In the genomic region with DNA sequence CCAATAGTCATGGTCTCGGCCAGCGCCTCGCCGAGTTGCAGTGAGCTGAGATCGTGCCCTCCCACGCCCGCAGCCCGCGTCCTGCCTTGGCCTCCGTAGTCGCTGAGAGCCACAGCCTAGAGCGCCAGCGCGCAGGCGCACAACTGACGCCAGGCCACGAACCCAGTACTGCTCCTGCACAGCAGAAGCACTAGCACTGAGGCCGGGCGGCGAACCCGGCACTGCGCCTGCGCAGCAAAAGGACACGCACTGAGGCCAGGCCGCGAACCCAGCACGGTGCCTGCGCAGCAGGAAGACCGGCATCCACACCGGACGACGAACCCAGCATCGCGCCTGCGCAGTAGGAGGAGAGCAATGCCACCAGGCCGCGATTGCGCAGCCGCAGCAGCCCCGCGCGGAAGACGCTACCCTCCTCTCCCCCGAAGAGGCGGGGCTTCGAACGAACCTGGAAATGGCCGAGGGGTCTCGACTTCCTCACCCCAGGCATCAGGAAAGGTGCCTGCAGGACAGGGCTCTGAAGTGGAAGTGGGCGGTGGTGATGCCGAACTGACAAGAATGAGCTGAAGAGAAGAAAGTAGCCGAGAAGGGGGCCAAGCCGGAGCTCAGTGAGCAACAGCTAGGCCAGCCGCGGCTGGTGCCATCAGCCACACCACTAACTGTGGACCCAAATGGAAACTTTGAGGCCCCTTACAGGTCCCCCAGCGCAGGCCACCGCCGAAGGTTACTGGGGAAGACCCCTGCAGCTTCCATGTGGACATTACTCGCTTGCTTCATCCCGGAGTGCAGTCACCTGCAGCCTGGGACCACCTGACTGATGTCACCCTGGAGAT, we compare ENCODE assay signal across 14 cellular contexts. TPM values are rescaled to one million over a fixed set of nuclear protein-coding genes. Genes with fewer than 3 reads are reported as not detected.
DNase-seq lines count a peak whose midpoint lies in the region; ATAC-seq, FAIRE-seq and TF ChIP-seq lines count a peak whose summit lies in the region.
"Had no signal": no experiment of that assay in that cellular context is flagged by ENCODE, and none has a peak within 500 bp of the region (broad histone marks: within the 10 kb centered on the region; RNA-seq: fewer than 3 reads in every experiment).

No MANE protein-coding gene starts in this region.

- no peak for TF ChIP-seq EP300 in HepG2 (IDR thresholded peaks at IDR 0.05; ENCODE audit: low read depth in 2 of 2, low read length in 2 of 2)
- TF ChIP-seq EP300 in HepG2 (CRISPR knock-in tag; IDR thresholded peaks at IDR 0.05; ENCODE audit: borderline replicate concordance) = no peak
- no peak for TF ChIP-seq EP300 in SK-N-SH (IDR thresholded peaks at IDR 0.05; ENCODE audit: borderline replicate concordance in 1 of 2, low read depth in 1 of 2, low read length in 1 of 2)

- H3K9me2 ChIP-seq in SK-N-SH = no peaks in the 10 kb centered on the region

- no TSS peak for BruUV-seq in HepG2 (replicated peaks; lab: Mats Ljungman, UMichigan)

- CTCF ChIA-PET in activated CD4-positive, alpha-beta T cell treated with anti-CD3 and anti-CD28 coated beads for 36 hours (lab: Charles Lee) = interaction anchor here (1.0 kb wide), 1 partner anchor 25 kb away, joined by 3 read pairs; no protein-coding TSS in a partner anchor
- CTCF ChIA-PET in HepG2 (lab: Yijun Ruan, JAX; ENCODE audit: low intra/inter-chr PET ratio, low total read pairs) = no interaction called here
- CTCF ChIA-PET in SK-N-SH (lab: Yijun Ruan, JAX) = no interaction called here

- H3K4me1 Mint-ChIP-seq in activated CD4-positive, alpha-beta T cell treated with anti-CD3 and anti-CD28 coated beads for 36 hours = peaks cover 2% of the 10 kb centered on the region
- H3K4me1 Mint-ChIP-seq in stimulated activated naive CD8-positive, alpha-beta T cell treated with anti-CD3 and anti-CD28 coated beads, Interleukin-15, Interleukin-2, amounts not matched to agents 100 ng/mL and 50 ng/mL, for 24 hours (ENCODE audit: low read depth) = no peaks in the 10 kb centered on the region
- H3K4me1 Mint-ChIP-seq: memory B cell had no signal

- ATAC-seq in activated CD4-positive, alpha-beta T cell treated with anti-CD3 and anti-CD28 coated beads for 36 hours = peak; percentile 95
- ATAC-seq in HepG2 = no peak

- H3K4me3 ChIP-seq in HepG2 (replicated peaks in 1 of 3; ENCODE audit: insufficient read depth in 1 of 3, low read depth in 2 of 3, low read length in 3 of 3) (no peak overlapping the region), SK-N-SH (ENCODE audit: low read depth in 2 of 2, low read length in 1 of 2) (no peak overlapping the region)

- H3K27ac ChIP-seq in HepG2 (ENCODE audit: extremely low read length, insufficient read depth, low read length) (no peak overlapping the region), SK-N-SH (ENCODE audit: low read depth in 2 of 2, low read length in 1 of 2) (no peak overlapping the region)

- TF ChIP-seq POLR2A in HepG2 (IDR thresholded peaks at IDR 0.05; ENCODE audit: insufficient read depth in 1 of 2, low read depth in 2 of 2, low read length in 2 of 2) = no peak

- H3K9me3 ChIP-seq in HepG2 (ENCODE audit: low read length) = no peaks in the 10 kb centered on the region
- no peaks in the 10 kb centered on the region for H3K9me3 ChIP-seq in SK-N-SH

- H3K36me3 ChIP-seq in HepG2 (replicated peaks in 1 of 2; ENCODE audit: control insufficient read depth in 1 of 2, insufficient read depth in 2 of 2, low read length in 2 of 2) = peaks cover 2 to 22% of the 10 kb centered on the region in 2 experiments; a peak in 4 of 5 replicates
- H3K36me3 ChIP-seq in SK-N-SH (replicated peaks in 1 of 2; ENCODE audit: control insufficient read depth in 1 of 2, insufficient read depth in 2 of 2, low read length in 1 of 2) = no peaks in the 10 kb centered on the region

- TF ChIP-seq CTCF in HepG2 (CRISPR knock-in tag; IDR thresholded peaks at IDR 0.05) (no peak), SK-N-SH (IDR thresholded peaks at IDR 0.05) (no peak)

- H3K36me3 Mint-ChIP-seq in activated CD4-positive, alpha-beta T cell treated with anti-CD3 and anti-CD28 coated beads for 36 hours (ENCODE audit: low read depth) = no peaks in the 10 kb centered on the region
- no peaks in the 10 kb centered on the region for H3K36me3 Mint-ChIP-seq in stimulated activated naive CD8-positive, alpha-beta T cell treated with anti-CD3 and anti-CD28 coated beads, Interleukin-15, Interleukin-2, amounts not matched to agents 100 ng/mL and 50 ng/mL, for 24 hours (ENCODE audit: low read depth)
- H3K36me3 Mint-ChIP-seq: memory B cell had no signal

- TF ChIP-seq RAD21 in HepG2 (CRISPR knock-in tag; IDR thresholded peaks at IDR 0.05) (no peak), SK-N-SH (IDR thresholded peaks at IDR 0.05; ENCODE audit: low read length) (no peak)

- H3K27me3 ChIP-seq in HepG2 (ENCODE audit: control insufficient read depth in 1 of 2, insufficient read depth in 2 of 2, low read length in 2 of 2) (no peaks in the 10 kb centered on the region), SK-N-SH (ENCODE audit: insufficient read depth) (no peaks in the 10 kb centered on the region)

- in situ Hi-C loops in HepG2 (cut with HindIII; ENCODE audit: extremely low pct_ligation_motif_present, low pct_unique_long_range_greater_than_20kb) = no loop called here

- 97% methylated on average over 41 of the region's 60 CpGs for WGBS in HepG2 (ENCODE audit: low lambda C conversion rate)
- WGBS in SK-N-SH (ENCODE audit: low lambda C conversion rate) = 94% methylated on average over 40 of the region's 60 CpGs

- peaks cover 4% of the 10 kb centered on the region for H3K9me3 Mint-ChIP-seq in activated CD4-positive, alpha-beta T cell treated with anti-CD3 and anti-CD28 coated beads for 36 hours (ENCODE audit: low read depth)
- H3K9me3 Mint-ChIP-seq in stimulated activated naive CD8-positive, alpha-beta T cell treated with anti-CD3 and anti-CD28 coated beads, Interleukin-15, Interleukin-2, amounts not matched to agents 100 ng/mL and 50 ng/mL, for 24 hours = no peaks in the 10 kb centered on the region
- H3K9me3 Mint-ChIP-seq: memory B cell had no signal

- peak overlapping the region; percentile 29 for H3K4me3 Mint-ChIP-seq in activated CD4-positive, alpha-beta T cell treated with anti-CD3 and anti-CD28 coated beads for 36 hours
- H3K4me3 Mint-ChIP-seq in stimulated activated naive CD8-positive, alpha-beta T cell treated with anti-CD3 and anti-CD28 coated beads, Interleukin-15, Interleukin-2, amounts not matched to agents 100 ng/mL and 50 ng/mL, for 24 hours = peak overlapping the region; percentile 50
- H3K4me3 Mint-ChIP-seq: memory B cell had no signal

- H3F3A ChIP-seq in SK-N-SH (replicated peaks; ENCODE audit: insufficient read depth) = no peaks in the 10 kb centered on the region

- intact Hi-C loops in activated CD4-positive, alpha-beta T cell treated with anti-CD3 and anti-CD28 coated beads for 36 hours (cut with DNase I, micrococcal nuclease) = no loop called here
- intact Hi-C loops in HepG2 (cut with micrococcal nuclease; ENCODE audit: unreplicated experiment) = no loop called here

- H3K9ac ChIP-seq in HepG2 (ENCODE audit: insufficient read depth, low read depth, low read length) (no peak overlapping the region), SK-N-SH (no peak overlapping the region)

- H3K4me1 ChIP-seq in HepG2 (ENCODE audit: insufficient read depth, low read length) (peaks cover 21% of the 10 kb centered on the region; the same call in 1 of the 2 replicates), SK-N-SH (ENCODE audit: control insufficient read depth in 1 of 2, insufficient read depth in 2 of 2, low read depth in 1 of 2, low read length in 1 of 2) (no peaks in the 10 kb centered on the region)

- DNase-seq in activated CD4-positive, alpha-beta T cell treated with anti-CD3 and anti-CD28 coated beads for 36 hours = peak; percentile 77
- no peak for DNase-seq in activated CD4-positive, alpha-beta T cell treated with anti-CD3 and anti-CD28 coated beads, Interleukin-2, amount 50 U/mL, for 1 hour
- DNase-seq in ecto neural progenitor cell (ENCODE audit: low spot score) = peak; percentile 40
- DNase-seq in HepG2 (ENCODE audit: low spot score) = no peak
- DNase-seq in SK-N-SH = no peak
- DNase-seq in H4 (ENCODE audit: low spot score) = no peak
- DNase-seq in NOMO-1 treated with dmso at 0.1 percent for 144 hours (lab: John Stamatoyannopoulos, UW; ENCODE audit: unreplicated experiment) = no peak
- DNase-seq: NCI-H2171 had no signal

- H4K20me1 ChIP-seq in HepG2 (ENCODE audit: insufficient read depth, low read length) (no peaks in the 10 kb centered on the region; the same call in none of the 2 replicates), SK-N-SH (ENCODE audit: insufficient read depth) (no peaks in the 10 kb centered on the region)

- no peak overlapping the region for H3K27ac Mint-ChIP-seq in activated CD4-positive, alpha-beta T cell treated with anti-CD3 and anti-CD28 coated beads for 36 hours
- H3K27ac Mint-ChIP-seq in stimulated activated naive CD8-positive, alpha-beta T cell treated with anti-CD3 and anti-CD28 coated beads, Interleukin-15, Interleukin-2, amounts not matched to agents 100 ng/mL and 50 ng/mL, for 24 hours = no peak overlapping the region
- H3K27ac Mint-ChIP-seq: memory B cell had no signal

- H2AFZ ChIP-seq in HepG2 (ENCODE audit: low read length) (no peak overlapping the region), SK-N-SH (ENCODE audit: low read depth) (no peak overlapping the region)

- H3K4me2 ChIP-seq in HepG2 (ENCODE audit: low read depth, low read length) (no peak overlapping the region), SK-N-SH (no peak overlapping the region)

- FAIRE-seq in HepG2 (lab: Jason Lieb, UNC) = no peak

- H3K27me3 Mint-ChIP-seq in activated CD4-positive, alpha-beta T cell treated with anti-CD3 and anti-CD28 coated beads for 36 hours = peaks cover 11% of the 10 kb centered on the region
- peaks cover 38% of the 10 kb centered on the region for H3K27me3 Mint-ChIP-seq in stimulated activated naive CD8-positive, alpha-beta T cell treated with anti-CD3 and anti-CD28 coated beads, Interleukin-15, Interleukin-2, amounts not matched to agents 100 ng/mL and 50 ng/mL, for 24 hours

- H3K79me2 ChIP-seq in HepG2 (ENCODE audit: insufficient read depth, low read length) (peaks cover 2% of the 10 kb centered on the region), SK-N-SH (ENCODE audit: insufficient read depth) (no peaks in the 10 kb centered on the region)

- POLR2A ChIA-PET in activated CD4-positive, alpha-beta T cell treated with anti-CD3 and anti-CD28 coated beads for 36 hours (lab: Charles Lee) = interaction anchor here (0.6 kb wide), 1 partner anchor 44 kb away, joined by 4 read pairs; no protein-coding TSS in a partner anchor
- POLR2A ChIA-PET in HepG2 (lab: Yijun Ruan, JAX) (no interaction called here), SK-N-SH (lab: Yijun Ruan, JAX) (interaction anchor here (0.6 kb wide), 1 partner anchor 25 kb away, joined by 3 read pairs; no protein-coding TSS in a partner anchor)

RNA-seq across cellular contexts. Expression of gene F10, which starts 7.5 kb away (rescaled TPM):
- total RNA-seq in activated CD4-positive, alpha-beta T cell treated with anti-CD3 and anti-CD28 coated beads for 36 hours = not detected
- total RNA-seq in HepG2 (2016; rRNA removed; fragmentation: Illumina TruSeq; extraction: Trizol) = 19.9 and 58.4 TPM in 2 replicates
- 11.2 and 12.3 TPM in 2 replicates for total RNA-seq in HepG2 (2016; cell fraction: cytosol; rRNA removed; fragmentation: Illumina TruSeq; extraction: Trizol; ENCODE audit: low read depth)
- total RNA-seq in HepG2 (2016; cell fraction: insoluble cytoplasmic fraction; rRNA removed; fragmentation: Illumina TruSeq; extraction: Trizol) = 18.9 and 61.6 TPM in 2 replicates
- total RNA-seq in HepG2 (2016; cell fraction: membrane; rRNA removed; fragmentation: Illumina TruSeq; extraction: Trizol) = 12.7 and 13.1 TPM in 2 replicates
- 43.8 and 53.5 TPM in 2 replicates for total RNA-seq in HepG2 (2016; cell fraction: nucleus; rRNA removed; fragmentation: Illumina TruSeq; extraction: Trizol)
- polyA plus RNA-seq in HepG2 (2011; rRNA removed) (237 and 317 TPM in 2 replicates), SK-N-SH (2012; rRNA removed) (12.5 and 12.8 TPM in 2 replicates)
- polyA plus RNA-seq in HepG2 (2011; cell fraction: cytosol; rRNA removed) = 277 and 280 TPM in 2 replicates
- 231 and 240 TPM in 2 replicates for polyA plus RNA-seq in HepG2 (2011; cell fraction: nucleus; rRNA removed)
- 150 and 219 TPM in 2 replicates for polyA plus RNA-seq in HepG2 (2012)
- polyA plus RNA-seq in HepG2 (2016; cell fraction: cytosol; fragmentation: Illumina TruSeq; extraction: Trizol; ENCODE audit: low read depth) = 11.6 and 13.0 TPM in 2 replicates
- polyA plus RNA-seq in HepG2 (2016; cell fraction: insoluble cytoplasmic fraction; fragmentation: Illumina TruSeq; extraction: Trizol; ENCODE audit: low read depth) = 18.4 and 19.4 TPM in 2 replicates
- polyA plus RNA-seq in HepG2 (2016; cell fraction: membrane; fragmentation: Illumina TruSeq; extraction: Trizol; ENCODE audit: low read depth) = 10.3 and 10.6 TPM in 2 replicates
- 82.4 and 83.6 TPM in 2 replicates for polyA plus RNA-seq in HepG2 (2016; cell fraction: nucleus; fragmentation: Illumina TruSeq; extraction: Trizol; ENCODE audit: insufficient read depth, low read depth)
- polyA minus RNA-seq in HepG2 (2011; rRNA and poly(A)+ RNA removed; ENCODE audit: low replicate concordance) = 117 TPM in 1 of 2 replicates, not detected in the other
- polyA minus RNA-seq in HepG2 (2011; cell fraction: cytosol; rRNA and poly(A)+ RNA removed) = 61.5 and 79.5 TPM in 2 replicates
- 44.3 and 53.6 TPM in 2 replicates for polyA minus RNA-seq in HepG2 (2011; cell fraction: nucleus; rRNA and poly(A)+ RNA removed)
- polyA plus RNA-seq in SK-N-SH (2012; cell fraction: cytosol; rRNA removed) = 5.8 and 9.9 TPM in 2 replicates
- polyA plus RNA-seq in SK-N-SH (2012; cell fraction: nucleus; rRNA removed) = 8.1 and 9.1 TPM in 2 replicates
- not detected in 2 replicates for total RNA-seq in H4 (2014; rRNA removed; shearing (Covaris generic))
- total RNA-seq: SK-MEL-5 had no signal

RNA-seq across cellular contexts. Expression of gene F7, which starts 24.5 kb away (rescaled TPM):
- under 1 TPM; 0.11 to 0.12 TPM for total RNA-seq in activated CD4-positive, alpha-beta T cell treated with anti-CD3 and anti-CD28 coated beads for 36 hours
- total RNA-seq in HepG2 (2016; rRNA removed; fragmentation: Illumina TruSeq; extraction: Trizol) = 7.2 and 12.6 TPM in 2 replicates
- 0.61 and 0.71 TPM in 2 replicates for total RNA-seq in HepG2 (2016; cell fraction: cytosol; rRNA removed; fragmentation: Illumina TruSeq; extraction: Trizol; ENCODE audit: low read depth)
- 6.7 and 12.9 TPM in 2 replicates for total RNA-seq in HepG2 (2016; cell fraction: insoluble cytoplasmic fraction; rRNA removed; fragmentation: Illumina TruSeq; extraction: Trizol)
- total RNA-seq in HepG2 (2016; cell fraction: membrane; rRNA removed; fragmentation: Illumina TruSeq; extraction: Trizol) = 1.9 and 2.2 TPM in 2 replicates
- 10.3 and 10.6 TPM in 2 replicates for total RNA-seq in HepG2 (2016; cell fraction: nucleus; rRNA removed; fragmentation: Illumina TruSeq; extraction: Trizol)
- polyA plus RNA-seq in HepG2 (2011; rRNA removed) = 26.5 and 39.9 TPM in 2 replicates
- polyA plus RNA-seq in HepG2 (2011; cell fraction: cytosol; rRNA removed) = 21.7 and 26.2 TPM in 2 replicates
- 105 and 121 TPM in 2 replicates for polyA plus RNA-seq in HepG2 (2011; cell fraction: nucleus; rRNA removed)
- 45.9 and 52.4 TPM in 2 replicates for polyA plus RNA-seq in HepG2 (2012)
- 0.51 and 0.52 TPM in 2 replicates for polyA plus RNA-seq in HepG2 (2016; cell fraction: cytosol; fragmentation: Illumina TruSeq; extraction: Trizol; ENCODE audit: low read depth)
- 7.0 and 7.3 TPM in 2 replicates for polyA plus RNA-seq in HepG2 (2016; cell fraction: insoluble cytoplasmic fraction; fragmentation: Illumina TruSeq; extraction: Trizol; ENCODE audit: low read depth)
- polyA plus RNA-seq in HepG2 (2016; cell fraction: membrane; fragmentation: Illumina TruSeq; extraction: Trizol; ENCODE audit: low read depth) = 1.1 and 1.6 TPM in 2 replicates
- 23.6 and 26.7 TPM in 2 replicates for polyA plus RNA-seq in HepG2 (2016; cell fraction: nucleus; fragmentation: Illumina TruSeq; extraction: Trizol; ENCODE audit: insufficient read depth, low read depth)
- polyA minus RNA-seq in HepG2 (2011; rRNA and poly(A)+ RNA removed; ENCODE audit: low replicate concordance) = 43.0 TPM in 1 of 2 replicates, not detected in the other
- polyA minus RNA-seq in HepG2 (2011; cell fraction: cytosol; rRNA and poly(A)+ RNA removed) = 8.7 and 12.9 TPM in 2 replicates
- polyA minus RNA-seq in HepG2 (2011; cell fraction: nucleus; rRNA and poly(A)+ RNA removed) = 14.7 and 15.7 TPM in 2 replicates
- 0.16 TPM in 1 of 2 replicates, not detected in the other for polyA plus RNA-seq in SK-N-SH (2012; rRNA removed)
- 0.04 TPM in 1 of 2 replicates, not detected in the other for polyA plus RNA-seq in SK-N-SH (2012; cell fraction: cytosol; rRNA removed)
- 0.02 TPM in 1 of 2 replicates, not detected in the other for polyA plus RNA-seq in SK-N-SH (2012; cell fraction: nucleus; rRNA removed)
- not detected in 2 replicates for total RNA-seq in H4 (2014; rRNA removed; shearing (Covaris generic))
- total RNA-seq: A172, SK-MEL-5 had no signal

RNA-seq across cellular contexts. Expression of gene PROZ, which starts 28.3 kb away (rescaled TPM):
- total RNA-seq in activated CD4-positive, alpha-beta T cell treated with anti-CD3 and anti-CD28 coated beads for 36 hours = not detected
- total RNA-seq in HepG2 (2016; rRNA removed; fragmentation: Illumina TruSeq; extraction: Trizol) = 2.1 and 5.6 TPM in 2 replicates
- total RNA-seq in HepG2 (2016; cell fraction: cytosol; rRNA removed; fragmentation: Illumina TruSeq; extraction: Trizol; ENCODE audit: low read depth) = 0.20 and 0.35 TPM in 2 replicates
- total RNA-seq in HepG2 (2016; cell fraction: insoluble cytoplasmic fraction; rRNA removed; fragmentation: Illumina TruSeq; extraction: Trizol) = 1.9 and 5.3 TPM in 2 replicates
- total RNA-seq in HepG2 (2016; cell fraction: membrane; rRNA removed; fragmentation: Illumina TruSeq; extraction: Trizol) = 0.62 and 0.93 TPM in 2 replicates
- 3.0 and 4.0 TPM in 2 replicates for total RNA-seq in HepG2 (2016; cell fraction: nucleus; rRNA removed; fragmentation: Illumina TruSeq; extraction: Trizol)
- polyA plus RNA-seq in HepG2 (2011; rRNA removed) (22.5 and 26.1 TPM in 2 replicates), SK-N-SH (2012; rRNA removed) (not detected in 2 replicates)
- 14.4 and 16.0 TPM in 2 replicates for polyA plus RNA-seq in HepG2 (2011; cell fraction: cytosol; rRNA removed)
- 45.5 and 49.7 TPM in 2 replicates for polyA plus RNA-seq in HepG2 (2011; cell fraction: nucleus; rRNA removed)
- polyA plus RNA-seq in HepG2 (2012) = 12.7 and 14.1 TPM in 2 replicates
- 0.23 and 0.67 TPM in 2 replicates for polyA plus RNA-seq in HepG2 (2016; cell fraction: cytosol; fragmentation: Illumina TruSeq; extraction: Trizol; ENCODE audit: low read depth)
- polyA plus RNA-seq in HepG2 (2016; cell fraction: insoluble cytoplasmic fraction; fragmentation: Illumina TruSeq; extraction: Trizol; ENCODE audit: low read depth) = 1.6 and 2.1 TPM in 2 replicates
- polyA plus RNA-seq in HepG2 (2016; cell fraction: membrane; fragmentation: Illumina TruSeq; extraction: Trizol; ENCODE audit: low read depth) = 0.70 and 0.93 TPM in 2 replicates
- 10.7 and 11.6 TPM in 2 replicates for polyA plus RNA-seq in HepG2 (2016; cell fraction: nucleus; fragmentation: Illumina TruSeq; extraction: Trizol; ENCODE audit: insufficient read depth, low read depth)
- polyA minus RNA-seq in HepG2 (2011; rRNA and poly(A)+ RNA removed; ENCODE audit: low replicate concordance) = 5.4 TPM in 1 of 2 replicates, not detected in the other
- polyA minus RNA-seq in HepG2 (2011; cell fraction: cytosol; rRNA and poly(A)+ RNA removed) = 4.9 and 8.4 TPM in 2 replicates
- polyA minus RNA-seq in HepG2 (2011; cell fraction: nucleus; rRNA and poly(A)+ RNA removed) = 3.1 and 4.4 TPM in 2 replicates
- polyA plus RNA-seq in SK-N-SH (2012; cell fraction: cytosol; rRNA removed) = not detected in 2 replicates
- polyA plus RNA-seq in SK-N-SH (2012; cell fraction: nucleus; rRNA removed) = not detected in 2 replicates
- not detected in 2 replicates for total RNA-seq in H4 (2014; rRNA removed; shearing (Covaris generic))
- total RNA-seq: A172, epithelial cell of proximal tubule, SK-MEL-5, urinary bladder had no signal
- polyA plus RNA-seq: urinary bladder had no signal

Comparison
In these comparisons a context has a peak if more than half of its experiments do, and no peak if none do; other contexts are left out.
1. DNase-seq: peak in activated CD4-positive, alpha-beta T cell treated with anti-CD3 and anti-CD28 coated beads for 36 hours (single experiment) and ecto neural progenitor cell (single experiment); none in activated CD4-positive, alpha-beta T cell treated with anti-CD3 and anti-CD28 coated beads, Interleukin-2, amount 50 U/mL, for 1 hour (single experiment), HepG2 (single experiment), SK-N-SH (single experiment), H4 (single experiment) and NOMO-1 treated with dmso at 0.1 percent for 144 hours (single experiment).
2. RNA of gene F10, which starts 7.5 kb away (total RNA-seq): 11.2 to 61.6 TPM in HepG2; not detected in activated CD4-positive, alpha-beta T cell treated with anti-CD3 and anti-CD28 coated beads for 36 hours and not detected in H4; every median in the first group is over 10 times any median in the second.